Comparison of ENCODE assay signal across 1 cellular context in genomic region chr16:48385272-48385953, GRCh38.
TF ChIP-seq lines count a peak whose summit lies in the region.

Gene SIAH1 (minus strand): TSS chr16:48385413. CDS start chr16:48362428, 22,985 bp downstream.

TF ChIP-seq in HepG2, 621 proteins besides CTCF, POLR2A, EP300 and RAD21 (continued from another document and continues in another):
- TF ChIP-seq, protein P1, sequence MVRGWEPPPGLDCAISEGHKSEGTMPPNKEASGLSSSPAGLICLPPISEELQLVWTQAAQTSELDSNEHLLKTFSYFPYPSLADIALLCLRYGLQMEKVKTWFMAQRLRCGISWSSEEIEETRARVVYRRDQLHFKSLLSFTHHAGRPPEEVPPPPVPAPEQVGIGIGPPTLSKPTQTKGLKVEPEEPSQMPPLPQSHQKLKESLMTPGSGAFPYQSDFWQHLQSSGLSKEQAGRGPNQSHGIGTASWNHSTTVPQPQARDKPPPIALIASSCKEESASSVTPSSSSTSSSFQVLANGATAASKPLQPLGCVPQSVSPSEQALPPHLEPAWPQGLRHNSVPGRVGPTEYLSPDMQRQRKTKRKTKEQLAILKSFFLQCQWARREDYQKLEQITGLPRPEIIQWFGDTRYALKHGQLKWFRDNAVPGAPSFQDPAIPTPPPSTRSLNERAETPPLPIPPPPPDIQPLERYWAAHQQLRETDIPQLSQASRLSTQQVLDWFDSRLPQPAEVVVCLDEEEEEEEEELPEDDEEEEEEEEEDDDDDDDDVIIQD (CRISPR knock-in tag; IDR thresholded peaks at IDR 0.05; ENCODE audit: low read depth), result no peak
- TF ChIP-seq ELF4 (CRISPR knock-in tag; IDR thresholded peaks at IDR 0.05; ENCODE audit: borderline replicate concordance) (no peak), ZNF446 (CRISPR knock-in tag; IDR thresholded peaks at IDR 0.05) (peak; percentile 93; the same call in 1 of the 2 replicates), AFF4 (CRISPR knock-in tag; IDR thresholded peaks at IDR 0.05) (no peak), ZNF546 (CRISPR knock-in tag; conservative IDR thresholded peaks at IDR 0.05) (peak; percentile 68), ZNF598 (CRISPR knock-in tag; IDR thresholded peaks at IDR 0.05; ENCODE audit: borderline replicate concordance) (peak; percentile 51; the same call in 1 of the 2 replicates), CCAR2 (optimal IDR thresholded peaks at IDR 0.05; ENCODE audit: low read depth, low read length) (no peak), SRF (IDR thresholded peaks at IDR 0.05; ENCODE audit: low read depth, low read length) (no peak), ZBTB7B (CRISPR knock-in tag; IDR thresholded peaks at IDR 0.05) (peak; percentile 80; the same call in 1 of the 2 replicates), ZNF230 (CRISPR knock-in tag; IDR thresholded peaks at IDR 0.05) (no peak), KDM1A (CRISPR knock-in tag; IDR thresholded peaks at IDR 0.05) (no peak), SIN3B (IDR thresholded peaks at IDR 0.05; ENCODE audit: low read length) (no peak), ZBTB20 (CRISPR knock-in tag; IDR thresholded peaks at IDR 0.05; ENCODE audit: borderline replicate concordance, low read depth) (no peak; the same call in 1 of the 2 replicates), SRSF1 (optimal IDR thresholded peaks at IDR 0.05; ENCODE audit: low read depth, low read length) (peak; percentile 98), MIER2 (CRISPR knock-in tag; IDR thresholded peaks at IDR 0.05) (no peak), POGK (CRISPR knock-in tag; conservative IDR thresholded peaks at IDR 0.05) (peak; percentile 87), PRPF4 (IDR thresholded peaks at IDR 0.05; ENCODE audit: low read depth, low read length, poor library complexity, severe bottlenecking) (no peak), BCLAF1 (IDR thresholded peaks at IDR 0.05) (no peak), KAT8 (CRISPR knock-in tag; IDR thresholded peaks at IDR 0.05) (0 out of 2 replicates have a peak, but pooled peaks have one; percentile 38), ZNF121 (CRISPR knock-in tag; IDR thresholded peaks at IDR 0.05) (no peak), GABPB1 (CRISPR knock-in tag; IDR thresholded peaks at IDR 0.05) (peak; percentile 74), MTF2 (CRISPR knock-in tag; IDR thresholded peaks at IDR 0.05; ENCODE audit: borderline replicate concordance) (peak; percentile 65; the same call in 1 of the 2 replicates), ATAD3A (CRISPR knock-in tag; IDR thresholded peaks at IDR 0.05) (no peak), ZBTB33 (CRISPR knock-in tag; IDR thresholded peaks at IDR 0.05) (no peak), JUND (CRISPR knock-in tag; IDR thresholded peaks at IDR 0.05) (no peak), SETDB1 (CRISPR knock-in tag; IDR thresholded peaks at IDR 0.05; ENCODE audit: borderline replicate concordance) (no peak), KDM2A (CRISPR knock-in tag; IDR thresholded peaks at IDR 0.05; ENCODE audit: borderline replicate concordance, low read depth) (peak; percentile 87), FOXK1 (CRISPR knock-in tag; IDR thresholded peaks at IDR 0.05; ENCODE audit: borderline replicate concordance, low read depth) (peak; percentile 32; the same call in 1 of the 2 replicates), FOXK2 (IDR thresholded peaks at IDR 0.05) (no peak), POGZ (CRISPR knock-in tag; IDR thresholded peaks at IDR 0.05) (peak; percentile 59; the same call in 1 of the 2 replicates), NFRKB (IDR thresholded peaks at IDR 0.05) (no peak), ZMYM2 (CRISPR knock-in tag; IDR thresholded peaks at IDR 0.05) (no peak), MXD3 (CRISPR knock-in tag; IDR thresholded peaks at IDR 0.05) (peak; percentile 84; the same call in 1 of the 2 replicates), MAFF (IDR thresholded peaks at IDR 0.05; ENCODE audit: low read depth, low read length) (no peak), TCF7L2 (IDR thresholded peaks at IDR 0.05; ENCODE audit: low read depth, low read length) (no peak), ETV5 (CRISPR knock-in tag; IDR thresholded peaks at IDR 0.05; ENCODE audit: borderline replicate concordance) (no peak; the same call in 1 of the 2 replicates), HNRNPH1 (optimal IDR thresholded peaks at IDR 0.05; ENCODE audit: low read depth, low read length) (no peak), AKAP8 (CRISPR knock-in tag; IDR thresholded peaks at IDR 0.05) (peak; percentile 83; the same call in 1 of the 2 replicates), RBAK (CRISPR knock-in tag; IDR thresholded peaks at IDR 0.05) (no peak), MATR3 (CRISPR knock-in tag; IDR thresholded peaks at IDR 0.05) (no peak), AGO1 (IDR thresholded peaks at IDR 0.05; ENCODE audit: low read depth, low read length, poor library complexity, severe bottlenecking) (peak; percentile 82), ZNF737 (CRISPR knock-in tag; IDR thresholded peaks at IDR 0.05; ENCODE audit: borderline replicate concordance) (no peak), ZNF770 (CRISPR knock-in tag; IDR thresholded peaks at IDR 0.05) (peak; percentile 88), LBX2 (CRISPR knock-in tag; IDR thresholded peaks at IDR 0.05; ENCODE audit: borderline replicate concordance) (0 out of 2 replicates have a peak, but pooled peaks have one; percentile 45), ZNF326 (CRISPR knock-in tag; IDR thresholded peaks at IDR 0.05; ENCODE audit: borderline replicate concordance) (no peak), RAD51 (IDR thresholded peaks at IDR 0.05; ENCODE audit: borderline replicate concordance) (no peak)
- TF ChIP-seq, protein P2, sequence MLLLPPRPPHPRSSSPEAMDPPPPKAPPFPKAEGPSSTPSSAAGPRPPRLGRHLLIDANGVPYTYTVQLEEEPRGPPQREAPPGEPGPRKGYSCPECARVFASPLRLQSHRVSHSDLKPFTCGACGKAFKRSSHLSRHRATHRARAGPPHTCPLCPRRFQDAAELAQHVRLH (CRISPR knock-in tag; IDR thresholded peaks at IDR 0.05; ENCODE audit: borderline replicate concordance, low read depth), result 0 out of 2 replicates have a peak, but pooled peaks have one; percentile 56
- TF ChIP-seq, protein P3, sequence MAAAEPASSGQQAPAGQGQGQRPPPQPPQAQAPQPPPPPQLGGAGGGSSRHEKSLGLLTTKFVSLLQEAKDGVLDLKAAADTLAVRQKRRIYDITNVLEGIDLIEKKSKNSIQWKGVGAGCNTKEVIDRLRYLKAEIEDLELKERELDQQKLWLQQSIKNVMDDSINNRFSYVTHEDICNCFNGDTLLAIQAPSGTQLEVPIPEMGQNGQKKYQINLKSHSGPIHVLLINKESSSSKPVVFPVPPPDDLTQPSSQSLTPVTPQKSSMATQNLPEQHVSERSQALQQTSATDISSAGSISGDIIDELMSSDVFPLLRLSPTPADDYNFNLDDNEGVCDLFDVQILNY (CRISPR knock-in tag; conservative IDR thresholded peaks at IDR 0.05), result no peak; the same call in 1 of the 2 replicates
- TF ChIP-seq, protein P4, sequence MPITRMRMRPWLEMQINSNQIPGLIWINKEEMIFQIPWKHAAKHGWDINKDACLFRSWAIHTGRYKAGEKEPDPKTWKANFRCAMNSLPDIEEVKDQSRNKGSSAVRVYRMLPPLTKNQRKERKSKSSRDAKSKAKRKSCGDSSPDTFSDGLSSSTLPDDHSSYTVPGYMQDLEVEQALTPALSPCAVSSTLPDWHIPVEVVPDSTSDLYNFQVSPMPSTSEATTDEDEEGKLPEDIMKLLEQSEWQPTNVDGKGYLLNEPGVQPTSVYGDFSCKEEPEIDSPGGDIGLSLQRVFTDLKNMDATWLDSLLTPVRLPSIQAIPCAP (CRISPR knock-in tag; IDR thresholded peaks at IDR 0.05; ENCODE audit: low read depth), result no peak
